In genomic region chrX:112473654-112474053, GRCh38 we compare ENCODE assay signal across 34 cellular contexts.
"Had no signal": no experiment of that assay in that cellular context is flagged by ENCODE, and none has a peak within 500 bp of the region (broad histone marks: within the 10 kb centered on the region; RNA-seq: fewer than 3 reads in every experiment).

No MANE protein-coding gene starts in this region.

- H3K9me3 Mint-ChIP-seq: activated CD4-positive, alpha-beta memory T cell treated with anti-CD3 and anti-CD28 coated beads for 36 hours; activated naive CD8-positive, alpha-beta T cell treated with anti-CD3 and anti-CD28 coated beads for 36 hours; T-helper 1 cell treated with Interleukin-12 subunit alpha and Interleukin-12 subunit beta and Interleukin-4 antibody, amounts not matched to agents 30 μg/mL and 1 μg/mL, for 36 hours; T-helper 2 cell treated with Interferon-gamma antibody and Interleukin-4, amounts not matched to agents 5 μg/mL and 100 μg/mL, for 36 hours had no signal

- H3K27me3 Mint-ChIP-seq: activated CD4-positive, alpha-beta memory T cell treated with anti-CD3 and anti-CD28 coated beads for 36 hours; activated CD8-positive, alpha-beta memory T cell treated with anti-CD3 and anti-CD28 coated beads, Interleukin-2, amount 10 ng/mL, durations not matched to agents 7 days and 5 days; activated naive CD8-positive, alpha-beta T cell treated with anti-CD3 and anti-CD28 coated beads for 36 hours; central memory CD8-positive, alpha-beta T cell had no signal

- H3K4me3 ChIP-seq: cardiac muscle cell, MG63, Peyer's patch, SJSA1 had no signal

- H3K36me3 Mint-ChIP-seq: activated CD4-positive, alpha-beta memory T cell treated with anti-CD3 and anti-CD28 coated beads for 36 hours; activated CD8-positive, alpha-beta memory T cell treated with anti-CD3 and anti-CD28 coated beads, Interleukin-2, amount 10 ng/mL, durations not matched to agents 7 days and 5 days; activated naive CD8-positive, alpha-beta T cell treated with anti-CD3 and anti-CD28 coated beads for 36 hours had no signal

- H3K27me3 ChIP-seq: cardiac muscle cell, MG63, Peyer's patch, SJSA1 had no signal

- H3K4me3 Mint-ChIP-seq: activated CD4-positive, alpha-beta memory T cell treated with anti-CD3 and anti-CD28 coated beads for 36 hours; activated CD8-positive, alpha-beta memory T cell treated with anti-CD3 and anti-CD28 coated beads, Interleukin-2, amount 10 ng/mL, durations not matched to agents 7 days and 5 days; activated naive CD8-positive, alpha-beta T cell treated with anti-CD3 and anti-CD28 coated beads for 36 hours; central memory CD8-positive, alpha-beta T cell; T-helper 1 cell treated with Interleukin-12 subunit alpha and Interleukin-12 subunit beta and Interleukin-4 antibody, amounts not matched to agents 30 μg/mL and 1 μg/mL, for 36 hours; T-helper 2 cell treated with Interferon-gamma antibody and Interleukin-4, amounts not matched to agents 5 μg/mL and 100 μg/mL, for 36 hours had no signal

- H3K4me2 ChIP-seq: SK-N-SH had no signal

- H3K9me3 ChIP-seq: MG63, Peyer's patch, SJSA1, SK-N-SH had no signal

- H3K4me1 Mint-ChIP-seq: activated CD8-positive, alpha-beta memory T cell treated with anti-CD3 and anti-CD28 coated beads, Interleukin-2, amount 10 ng/mL, durations not matched to agents 7 days and 5 days; activated naive CD8-positive, alpha-beta T cell treated with anti-CD3 and anti-CD28 coated beads for 36 hours; central memory CD8-positive, alpha-beta T cell had no signal

- ATAC-seq: activated CD4-positive, CD25-positive, alpha-beta regulatory T cell treated with anti-CD3 and anti-CD28 coated beads, Interleukin-2, amount 50 U/mL, for 24 hours; activated CD8-positive, alpha-beta memory T cell treated with anti-CD3 and anti-CD28 coated beads, Interleukin-2, amount 10 ng/mL, durations not matched to agents 7 days and 5 days; PC-3 had no signal

- H3K4me1 ChIP-seq: Peyer's patch, SJSA1 had no signal

- H3K36me3 ChIP-seq: cardiac muscle cell, MG63, Peyer's patch, SJSA1 had no signal

- H3K27ac ChIP-seq: cardiac muscle cell, Peyer's patch, SJSA1 had no signal

- H3K27ac Mint-ChIP-seq: activated CD4-positive, alpha-beta memory T cell treated with anti-CD3 and anti-CD28 coated beads for 36 hours; activated CD8-positive, alpha-beta memory T cell treated with anti-CD3 and anti-CD28 coated beads, Interleukin-2, amount 10 ng/mL, durations not matched to agents 7 days and 5 days; activated naive CD8-positive, alpha-beta T cell treated with anti-CD3 and anti-CD28 coated beads for 36 hours; T-helper 1 cell treated with Interleukin-12 subunit alpha and Interleukin-12 subunit beta and Interleukin-4 antibody, amounts not matched to agents 30 μg/mL and 1 μg/mL, for 36 hours; T-helper 2 cell treated with Interferon-gamma antibody and Interleukin-4, amounts not matched to agents 5 μg/mL and 100 μg/mL, for 36 hours had no signal

- DNase-seq: activated CD4-positive, alpha-beta memory T cell treated with anti-CD3 and anti-CD28 coated beads for 36 hours; activated CD4-positive, alpha-beta T cell treated with anti-CD3 and anti-CD28 coated beads for 4 hours; activated CD4-positive, alpha-beta T cell treated with anti-CD3 and anti-CD28 coated beads, Interleukin-2, amount 50 U/mL, for 1 hour; activated CD8-positive, alpha-beta memory T cell treated with anti-CD3 and anti-CD28 coated beads for 24 hours; activated CD8-positive, alpha-beta memory T cell treated with anti-CD3 and anti-CD28 coated beads, Interleukin-2, amount 10 ng/mL, durations not matched to agents 7 days and 5 days; activated CD8-positive, alpha-beta memory T cell treated with anti-CD3 and anti-CD28 coated beads, Interleukin-2, amount 50 U/mL, for 48 hours; activated effector memory CD4-positive, alpha-beta T cell treated with Interleukin-2 at 50 U/mL for 16 hours; activated naive CD4-positive, alpha-beta T cell; activated naive CD4-positive, alpha-beta T cell treated with anti-CD3 and anti-CD28 coated beads, Interleukin-2, amount 50 U/mL, for 16 hours; activated naive CD8-positive, alpha-beta T cell treated with anti-CD3 and anti-CD28 coated beads for 36 hours; activated T-cell treated with anti-CD3 and anti-CD28 coated beads, Interleukin-2, amount 50 U/mL, for 48 hours; amniotic stem cell; aorta; Kasumi-1; MG63; NCI-H1048; NCI-H1105 treated with DMSO at 0.1 percent for 48 hours; NCI-H1436; NCI-H1694; NCI-H1930; NCI-H2081 treated with DMSO at 0.1 percent for 48 hours; NCI-H345; NCI-H524 treated with DMSO at 0.1 percent for 48 hours; PC-3; Peyer's patch; RPMI8226; SHP77 treated with DMSO at 0.1 percent for 48 hours; SK-N-SH had no signal
